In the genomic region with DNA sequence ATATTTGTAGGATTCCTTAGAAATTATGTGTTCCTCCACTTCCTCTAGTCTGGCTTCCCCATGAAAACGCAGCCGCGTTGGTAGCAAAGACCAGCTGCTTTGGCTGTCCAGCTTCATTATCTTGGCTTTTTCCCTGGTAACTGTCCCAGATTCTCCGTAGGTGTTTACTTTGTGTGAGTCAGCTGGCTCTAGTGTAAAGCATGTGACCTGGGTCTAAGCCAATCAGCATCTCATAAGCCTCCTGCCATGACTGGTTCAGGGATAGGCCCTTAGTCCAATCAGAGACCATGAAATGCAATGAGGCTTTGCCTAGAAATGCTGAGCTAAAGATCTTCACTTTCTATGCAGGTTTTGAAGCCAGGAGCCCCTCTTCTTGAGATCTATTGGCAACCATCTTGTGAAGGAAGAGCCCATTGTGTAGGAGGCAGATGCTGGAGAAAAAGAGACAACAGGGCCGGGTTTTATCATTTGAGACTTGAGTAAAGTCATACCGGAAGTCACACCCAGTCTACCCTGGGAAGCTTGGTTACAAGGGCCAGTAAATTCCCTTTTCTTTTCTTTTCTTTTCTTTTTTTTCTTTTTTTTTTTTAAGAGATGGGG, we compare ENCODE assay signal across 8 cellular contexts.
A peak's percentile ranks its signal among the peaks of the same experiment; 100 is the strongest.
DNase-seq lines count a peak whose midpoint lies in the region; ATAC-seq, FAIRE-seq and TF ChIP-seq lines count a peak whose summit lies in the region.

No MANE protein-coding gene starts in this region.

- no peak for TF ChIP-seq CTCF in foreskin fibroblast (IDR thresholded peaks at IDR 0.05; ENCODE audit: low read depth, low read length)

- H3K4me3 ChIP-seq in foreskin fibroblast (ENCODE audit: low read depth in 1 of 2, low read length in 2 of 2): no peak overlapping the region

- DNase-seq in GM04504 (ENCODE audit: low read depth) (peak; percentile 78), RCC 7860 (ENCODE audit: low spot score) (peak; percentile 64), foreskin fibroblast (peak; percentile 26 to 63), renal cortical epithelial cell (ENCODE audit: low read depth) (peak; percentile 89), ecto neural progenitor cell (ENCODE audit: low spot score) (no peak), NCI-H2107 (lab: John Stamatoyannopoulos, UW) (no peak)

- no peak for FAIRE-seq in RCC 7860 (lab: Jason Lieb, UNC)

- ATAC-seq in GM18858 (IDR thresholded peaks at IDR 0.05; ENCODE audit: unreplicated experiment) (no peak), GM21529 (IDR thresholded peaks at IDR 0.05; ENCODE audit: unreplicated experiment) (no peak)

Comparison
In these comparisons a context has a peak if more than half of its experiments do, and no peak if none do; other contexts are left out.
1. DNase-seq: peak in GM04504 (single experiment), RCC 7860 (single experiment), foreskin fibroblast (2 of 2) and renal cortical epithelial cell (single experiment); none in ecto neural progenitor cell (single experiment) and NCI-H2107 (single experiment).